In genomic region chr2:118090387-118091139, GRCh38 we compare ENCODE assay signal across 11 cellular contexts. TPM values are rescaled to one million over a fixed set of nuclear protein-coding genes. Genes with fewer than 3 reads are reported as not detected.
DNase-seq lines count a peak whose midpoint lies in the region; TF ChIP-seq lines count a peak whose summit lies in the region.
"Had no signal": no experiment of that assay in that cellular context is flagged by ENCODE, and none has a peak within 500 bp of the region (broad histone marks: within the 10 kb centered on the region; RNA-seq: fewer than 3 reads in every experiment).

No MANE protein-coding gene starts in this region.

- peaks cover 63% of the 10 kb centered on the region for H3K79me2 ChIP-seq in OCI-LY3 (ENCODE audit: low read length)

- peak overlapping the region; percentile 88 for H3K4me3 ChIP-seq in OCI-LY3 (ENCODE audit: low read length)
- H3K4me3 ChIP-seq in endocrine pancreas (ENCODE audit: control insufficient read depth, insufficient read depth, low read length): peak overlapping the region; percentile 96

- H3K4me1 Mint-ChIP-seq in T-helper 2 cell treated with Interferon-gamma antibody and Interleukin-4, amounts not matched to agents 5 μg/mL and 100 μg/mL, for 36 hours (ENCODE audit: low read depth): peaks cover 28% of the 10 kb centered on the region
- H3K4me1 Mint-ChIP-seq in progenitor cell of endocrine pancreas (ENCODE audit: low read depth): peaks cover 38% of the 10 kb centered on the region

- H4K20me1 ChIP-seq in OCI-LY3 (ENCODE audit: insufficient read depth, low read length): peaks cover 49% of the 10 kb centered on the region

- peaks cover 25% of the 10 kb centered on the region for H3K36me3 ChIP-seq in OCI-LY3 (replicated peaks; ENCODE audit: low read depth, low read length)
- H3K36me3 ChIP-seq in endocrine pancreas (ENCODE audit: control insufficient read depth, insufficient read depth, low read length): no peaks in the 10 kb centered on the region

- H3K4me1 ChIP-seq in OCI-LY3 (ENCODE audit: low read length) (peaks cover 50% of the 10 kb centered on the region), endocrine pancreas (ENCODE audit: control insufficient read depth, insufficient read depth, low read length) (no peaks in the 10 kb centered on the region)

- no peaks in the 10 kb centered on the region for H3K9me3 Mint-ChIP-seq in T-helper 2 cell treated with Interferon-gamma antibody and Interleukin-4, amounts not matched to agents 5 μg/mL and 100 μg/mL, for 36 hours
- H3K9me3 Mint-ChIP-seq in progenitor cell of endocrine pancreas (ENCODE audit: low read depth): peaks cover 2% of the 10 kb centered on the region

- no peaks in the 10 kb centered on the region for H3K27me3 Mint-ChIP-seq in T-helper 2 cell treated with Interferon-gamma antibody and Interleukin-4, amounts not matched to agents 5 μg/mL and 100 μg/mL, for 36 hours (ENCODE audit: low read depth)
- H3K27me3 Mint-ChIP-seq in progenitor cell of endocrine pancreas: no peaks in the 10 kb centered on the region

- TF ChIP-seq CTCF in OCI-LY3 (IDR thresholded peaks at IDR 0.05; ENCODE audit: low read depth, low read length): no peak
- TF ChIP-seq CTCF in progenitor cell of endocrine pancreas (IDR thresholded peaks at IDR 0.05; ENCODE audit: unreplicated experiment): no peak

- H3K9ac ChIP-seq in OCI-LY3 (ENCODE audit: low read length) (peak overlapping the region; percentile 91), endocrine pancreas (ENCODE audit: control insufficient read depth, insufficient read depth, low read length) (no peak overlapping the region)

- DNase-seq in T-helper 2 cell treated with Interferon-gamma antibody and Interleukin-4, amounts not matched to agents 5 μg/mL and 100 μg/mL, for 36 hours (ENCODE audit: low spot score): no peak
- DNase-seq in T-helper 2 cell (no peak), progenitor cell of endocrine pancreas (ENCODE audit: low spot score, unreplicated experiment) (no peak), NCI-H2171 treated with DMSO at 0.1 percent for 48 hours (lab: John Stamatoyannopoulos, UW) (no peak), A172 (ENCODE audit: low spot score) (no peak), activated gamma-delta T cell (lab: John Stamatoyannopoulos, UW) (no peak)
- DNase-seq: ACHN; NCI-H2227 treated with DMSO at 0.1 percent for 48 hours; stimulated activated CD4-positive, alpha-beta T cell treated with anti-CD3 and anti-CD28 coated beads, Interleukin-12 subunit alpha, Interleukin-12 subunit beta, amount 100 ng/mL, for 4 hours had no signal

- H3K27me3 ChIP-seq in OCI-LY3 (ENCODE audit: low read depth, low read length): no peaks in the 10 kb centered on the region
- no peaks in the 10 kb centered on the region for H3K27me3 ChIP-seq in endocrine pancreas (ENCODE audit: control insufficient read depth, insufficient read depth, low read length)

- H3K36me3 Mint-ChIP-seq in T-helper 2 cell treated with Interferon-gamma antibody and Interleukin-4, amounts not matched to agents 5 μg/mL and 100 μg/mL, for 36 hours (ENCODE audit: low read depth): peaks cover 2% of the 10 kb centered on the region
- H3K36me3 Mint-ChIP-seq in progenitor cell of endocrine pancreas (ENCODE audit: insufficient read depth): peaks cover 2% of the 10 kb centered on the region

- H2AFZ ChIP-seq in OCI-LY3 (ENCODE audit: low read depth, low read length): no peak overlapping the region

- H3K9me3 ChIP-seq in OCI-LY3 (ENCODE audit: insufficient read depth, low read length) (no peaks in the 10 kb centered on the region), endocrine pancreas (ENCODE audit: control insufficient read depth, low read length) (no peaks in the 10 kb centered on the region)

- H3K4me3 Mint-ChIP-seq in T-helper 2 cell treated with Interferon-gamma antibody and Interleukin-4, amounts not matched to agents 5 μg/mL and 100 μg/mL, for 36 hours: peak overlapping the region; percentile 35
- H3K4me3 Mint-ChIP-seq in progenitor cell of endocrine pancreas (ENCODE audit: low read depth): peak overlapping the region; percentile 93

- H3K27ac ChIP-seq in OCI-LY3 (ENCODE audit: low read length): no peak overlapping the region

- no peak overlapping the region for H3K27ac Mint-ChIP-seq in T-helper 2 cell treated with Interferon-gamma antibody and Interleukin-4, amounts not matched to agents 5 μg/mL and 100 μg/mL, for 36 hours
- peak overlapping the region; percentile 76 for H3K27ac Mint-ChIP-seq in progenitor cell of endocrine pancreas

- peak overlapping the region; percentile 84 for H3K4me2 ChIP-seq in OCI-LY3 (ENCODE audit: low read length)

RNA-seq across cellular contexts. Expression of gene INSIG2, which starts 2.3 kb away (rescaled TPM):
- total RNA-seq in progenitor cell of endocrine pancreas: 34.3 and 35.3 TPM in 2 replicates
- total RNA-seq in A172 (2014; rRNA removed; shearing (Covaris generic)): 9.3 and 11.8 TPM in 2 replicates
